22 cellular contexts compared by ENCODE assay signal in genomic region chr3:161351330-161351729, GRCh38. TPM values are rescaled to one million over a fixed set of nuclear protein-coding genes. Genes with fewer than 3 reads are reported as not detected.
DNase-seq lines count a peak whose midpoint lies in the region; ATAC-seq, FAIRE-seq and TF ChIP-seq lines count a peak whose summit lies in the region.
"Had no signal": no experiment of that assay in that cellular context is flagged by ENCODE, and none has a peak within 500 bp of the region (broad histone marks: within the 10 kb centered on the region; RNA-seq: fewer than 3 reads in every experiment).

No MANE protein-coding gene starts in this region.

- WGBS in A549 (ENCODE audit: missing lambda C conversion rate), result 5% methylated on average over 1 of the region's 1 CpG
- WGBS in suprapubic skin, result 90% methylated on average over 1 of the region's 1 CpG

- ATAC-seq in A549 (no peak), PC-3 (peak; percentile 59)
- ATAC-seq: GM23338 had no signal

- no peak for TF ChIP-seq POLR2A in A549 (IDR thresholded peaks at IDR 0.05; ENCODE audit: low read length)
- TF ChIP-seq POLR2A in suprapubic skin (IDR thresholded peaks at IDR 0.05), result no peak

- TF ChIP-seq EP300 in A549 (IDR thresholded peaks at IDR 0.05), result no peak
- no peak for TF ChIP-seq EP300 in suprapubic skin (IDR thresholded peaks at IDR 0.05)

- FAIRE-seq in A549 (lab: Jason Lieb, UNC) (no peak), bronchial epithelial cell (lab: Jason Lieb, UNC) (no peak)
- FAIRE-seq: G401.6, GM12891, GM19239, H54 had no signal

- H3K79me2 ChIP-seq in PC-3 (ENCODE audit: low read length), result peaks cover 31% of the 10 kb centered on the region

- CTCF ChIA-PET in A549 (lab: Yijun Ruan, JAX) (interaction anchor here (1.1 kb wide), 1 partner anchor 46 kb away, joined by 3 read pairs; no protein-coding TSS in a partner anchor), PC-3 (lab: Charles Lee) (no interaction called here)

- H3K4me3 ChIP-seq in A549 (no peak overlapping the region), PC-3 (ENCODE audit: low read length) (no peak overlapping the region), bronchial epithelial cell (ENCODE audit: low read depth, low read length) (no peak overlapping the region), suprapubic skin (no peak overlapping the region)
- H3K4me3 ChIP-seq: GM23338 had no signal

- H3K9me3 ChIP-seq in A549 (no peaks in the 10 kb centered on the region), PC-3 (ENCODE audit: low read length) (no peaks in the 10 kb centered on the region), suprapubic skin (no peaks in the 10 kb centered on the region)
- H3K9me3 ChIP-seq: BE2C had no signal

- no peaks in the 10 kb centered on the region for H4K20me1 ChIP-seq in PC-3 (ENCODE audit: low read length)

- intact Hi-C loops in PC-3 (cut with micrococcal nuclease), result loop anchor here (1.0 to 5.0 kb wide), 3 partner anchors 44 to 79 kb away; no protein-coding TSS in a partner anchor

- no peak for DNase-seq in A549 (ENCODE audit: low read depth in 1 of 2, low spot score in 1 of 2)
- peak; percentile 71 for DNase-seq in PC-3
- DNase-seq in bronchial epithelial cell (ENCODE audit: low read depth), result peak; percentile 80
- no peak for DNase-seq in suprapubic skin (ENCODE audit: low spot score in 2 of 2)
- DNase-seq in UCSD-AML1 (lab: John Stamatoyannopoulos, UW; ENCODE audit: unreplicated experiment), result no peak
- DNase-seq in NCI-H2081 treated with DMSO at 0.1 percent for 48 hours (lab: John Stamatoyannopoulos, UW), result no peak
- DNase-seq: ACHN; BE2C; C1 segment of cervical spinal cord; CD4-positive, CD25-positive, alpha-beta regulatory T cell; CD8-positive, alpha-beta memory T cell; COR-L47; DMS 273 treated with DMSO at 0.1 percent for 48 hours; HCEC 1CT; IMR-90 had no signal

- H3K4me1 ChIP-seq in A549, result peaks cover 26% of the 10 kb centered on the region
- peaks cover 46% of the 10 kb centered on the region for H3K4me1 ChIP-seq in PC-3 (ENCODE audit: insufficient read depth, low read length)
- H3K4me1 ChIP-seq in suprapubic skin, result peaks cover 47% of the 10 kb centered on the region
- H3K4me1 ChIP-seq: BE2C had no signal

- H3K9ac ChIP-seq in PC-3 (ENCODE audit: low read length), result peak overlapping the region; percentile 19; the same call in 1 of the 2 replicates

- H2AFZ ChIP-seq in PC-3 (ENCODE audit: low read length), result no peak overlapping the region
- H2AFZ ChIP-seq: GM23338 had no signal

- BruUV-seq in PC-3 (replicated peaks; lab: Mats Ljungman, UMichigan), result no TSS peak

- H3K9me2 ChIP-seq in PC-3 (replicated peaks; ENCODE audit: low read length), result no peaks in the 10 kb centered on the region

- H3K4me2 ChIP-seq in A549 (peak overlapping the region; percentile 40; the same call in 2 of the 3 replicates), PC-3 (ENCODE audit: low read length) (peak overlapping the region; percentile 48)
- H3K4me2 ChIP-seq: GM23338 had no signal

- H3F3A ChIP-seq in PC-3 (ENCODE audit: low read length, unreplicated experiment), result peaks cover 15% of the 10 kb centered on the region

- no peak for TF ChIP-seq RAD21 in A549 (conservative IDR thresholded peaks at IDR 0.05 in 1 of 2, IDR thresholded peaks at IDR 0.05 in 1 of 2)

- H3K27me3 ChIP-seq in PC-3 (ENCODE audit: low read length), result no peaks in the 10 kb centered on the region
- no peaks in the 10 kb centered on the region for H3K27me3 ChIP-seq in bronchial epithelial cell (ENCODE audit: control insufficient read depth, insufficient read depth, low read length)
- no peaks in the 10 kb centered on the region for H3K27me3 ChIP-seq in suprapubic skin
- H3K27me3 ChIP-seq: BE2C had no signal

- H3K27ac ChIP-seq in A549, result no peak overlapping the region
- peak overlapping the region; percentile 73 for H3K27ac ChIP-seq in PC-3 (ENCODE audit: low read length)
- peak overlapping the region; percentile 84 for H3K27ac ChIP-seq in suprapubic skin
- H3K27ac ChIP-seq: HL-60 had no signal

- TF ChIP-seq CTCF in A549 (IDR thresholded peaks at IDR 0.05) (no peak), PC-3 (conservative IDR thresholded peaks at IDR 0.05; ENCODE audit: low read depth, low read length) (no peak), bronchial epithelial cell (IDR thresholded peaks at IDR 0.05; ENCODE audit: insufficient read depth, low read length, severe bottlenecking) (no peak), suprapubic skin (IDR thresholded peaks at IDR 0.05) (no peak)

- H3K36me3 ChIP-seq in PC-3 (ENCODE audit: low read depth, low read length) (peaks cover 40% of the 10 kb centered on the region), bronchial epithelial cell (ENCODE audit: control insufficient read depth, insufficient read depth, low read length) (no peaks in the 10 kb centered on the region), suprapubic skin (no peaks in the 10 kb centered on the region)
- H3K36me3 ChIP-seq: BE2C had no signal

- POLR2A ChIA-PET in A549 (lab: Yijun Ruan, JAX), result no interaction called here
- POLR2A ChIA-PET in PC-3 (lab: Charles Lee; ENCODE audit: unreplicated experiment), result no interaction called here

TF ChIP-seq in A549, 52 proteins besides CTCF, POLR2A, EP300 and RAD21:
- TF ChIP-seq JUN (IDR thresholded peaks at IDR 0.05) (no peak), HOXB13 (CRISPR knock-in tag; IDR thresholded peaks at IDR 0.05; ENCODE audit: low read depth) (no peak), HMGXB4 (CRISPR knock-in tag; IDR thresholded peaks at IDR 0.05; ENCODE audit: borderline replicate concordance) (no peak), PHF8 (IDR thresholded peaks at IDR 0.05; ENCODE audit: borderline replicate concordance, low read depth) (no peak), HEYL (CRISPR knock-in tag; IDR thresholded peaks at IDR 0.05) (no peak), KDM1A (IDR thresholded peaks at IDR 0.05; ENCODE audit: low read depth) (no peak), TP53 (CRISPR knock-in tag; IDR thresholded peaks at IDR 0.05) (no peak), ZNF302 (CRISPR knock-in tag; IDR thresholded peaks at IDR 0.05) (no peak), RNF2 (IDR thresholded peaks at IDR 0.05; ENCODE audit: borderline replicate concordance, low read depth) (no peak), RFX5 (IDR thresholded peaks at IDR 0.05) (no peak), MAZ (IDR thresholded peaks at IDR 0.05; ENCODE audit: borderline replicate concordance, low read depth, low read length) (no peak), JUNB (IDR thresholded peaks at IDR 0.05) (peak; percentile 20; the same call in 1 of the 2 replicates), BCL3 (IDR thresholded peaks at IDR 0.05) (no peak), NFE2L2 (conservative IDR thresholded peaks at IDR 0.05; ENCODE audit: low read length) (no peak), CHD2 (IDR thresholded peaks at IDR 0.05; ENCODE audit: low read length, partially characterized antibody) (no peak), E2F6 (IDR thresholded peaks at IDR 0.05; ENCODE audit: borderline replicate concordance, low read depth) (no peak), CEBPB (IDR thresholded peaks at IDR 0.05) (0 out of 4 replicates have a peak, but pooled peaks of 1 of the 2 experiments have one; percentile 11), FOSL2 (IDR thresholded peaks at IDR 0.05) (0 out of 2 replicates have a peak, but pooled peaks have one; percentile 24), FOSL2 (CRISPR knock-in tag; IDR thresholded peaks at IDR 0.05) (0 out of 2 replicates have a peak, but pooled peaks have one; percentile 3)

RNA-seq across cellular contexts. Expression of gene SPTSSB, which starts 20.0 kb away (rescaled TPM):
- 0.43 TPM in 1 of 2 replicates, not detected in the other for polyA plus RNA-seq in A549 (2011; rRNA removed)
- polyA plus RNA-seq in A549 (2012; cell fraction: cytosol; rRNA removed), result not detected in 2 replicates
- polyA plus RNA-seq in A549 (2012; cell fraction: nucleus; rRNA removed), result not detected in 2 replicates
- polyA plus RNA-seq in A549 (2017; fragmentation: RNase III; extraction: RNeasy Plus Mini Kit Qiagen cat#74134 plus additional on column Dnase treatment), result 0.06 to 0.07 TPM in 2 of 3 replicates, not detected in the other
- polyA minus RNA-seq in A549 (2011; rRNA and poly(A)+ RNA removed), result not detected in 2 replicates
- 78.0 and 144 TPM in 2 replicates for total RNA-seq in PC-3 (2014; rRNA removed)
- total RNA-seq in bronchial epithelial cell, result 3.9 and 6.3 TPM in 2 replicates
- total RNA-seq in suprapubic skin, result 100 to 1,000 TPM in 1 of 4 donors, 10 to 100 TPM in 3; 46.1 to 140 (median 56.0) TPM
- total RNA-seq: A172; CD4-positive, CD25-positive, alpha-beta regulatory T cell; CD8-positive, alpha-beta memory T cell; IMR-90 had no signal
- polyA plus RNA-seq: IMR-90 had no signal

Comparison
In these comparisons a context has a peak if more than half of its experiments do, and no peak if none do; other contexts are left out.
1. DNase-seq: peak in PC-3 (single experiment) and bronchial epithelial cell (single experiment); none in A549 (0 of 2), suprapubic skin (0 of 2), UCSD-AML1 (single experiment) and NCI-H2081 treated with DMSO at 0.1 percent for 48 hours (single experiment).
2. H3K27ac ChIP-seq: peak in PC-3 (single experiment) and suprapubic skin (single experiment); none in A549 (0 of 2).